ENCODE assay signal across 8 cellular contexts in the genomic region with DNA sequence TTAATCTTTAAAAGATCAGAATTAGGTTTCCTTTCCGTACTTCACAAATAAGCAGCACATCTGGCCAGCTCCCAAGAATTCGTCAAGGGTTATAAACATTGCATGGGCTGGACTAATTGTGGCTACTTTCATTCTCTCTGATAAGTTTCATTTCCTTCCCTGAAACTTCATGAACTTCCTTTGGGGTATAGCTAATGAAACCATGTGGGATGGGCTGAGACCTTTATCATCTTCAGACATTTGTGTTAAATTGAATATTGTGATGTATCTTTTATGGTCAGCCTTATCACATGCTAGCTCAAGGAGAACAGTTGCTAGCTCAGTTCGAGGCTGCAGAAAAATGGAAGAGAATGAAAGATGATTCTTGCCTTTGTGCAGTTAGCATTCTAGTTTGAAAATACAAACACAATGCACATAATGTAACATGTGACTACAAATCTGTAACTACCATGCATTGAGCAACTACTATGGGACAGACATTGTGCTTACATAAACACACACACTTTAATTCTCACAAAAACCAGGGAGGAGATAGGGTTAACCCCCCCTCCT. TPM values are rescaled to one million over a fixed set of nuclear protein-coding genes. Genes with fewer than 3 reads are reported as not detected.
DNase-seq lines count a peak whose midpoint lies in the region; ATAC-seq and TF ChIP-seq lines count a peak whose summit lies in the region.

No MANE protein-coding gene starts in this region.

- peaks cover 19% of the 10 kb centered on the region for H3K4me1 Mint-ChIP-seq in T-helper 2 cell treated with Interferon-gamma antibody and Interleukin-4, amounts not matched to agents 5 μg/mL and 100 μg/mL, for 36 hours (ENCODE audit: low read depth)

- peak overlapping the region; percentile 77 for H3K4me3 Mint-ChIP-seq in T-helper 2 cell treated with Interferon-gamma antibody and Interleukin-4, amounts not matched to agents 5 μg/mL and 100 μg/mL, for 36 hours

- H3K9me3 Mint-ChIP-seq in T-helper 2 cell treated with Interferon-gamma antibody and Interleukin-4, amounts not matched to agents 5 μg/mL and 100 μg/mL, for 36 hours, result no peaks in the 10 kb centered on the region

- no peaks in the 10 kb centered on the region for H3K36me3 Mint-ChIP-seq in T-helper 2 cell treated with Interferon-gamma antibody and Interleukin-4, amounts not matched to agents 5 μg/mL and 100 μg/mL, for 36 hours (ENCODE audit: low read depth)

- H3K4me3 ChIP-seq in WI38 (ENCODE audit: low read depth, low read length), result peak overlapping the region; percentile 38

- in situ Hi-C loops in G401 (cut with HindIII; ENCODE audit: low sequenced_read_pairs), result no loop called here

- H3K27me3 Mint-ChIP-seq in T-helper 2 cell treated with Interferon-gamma antibody and Interleukin-4, amounts not matched to agents 5 μg/mL and 100 μg/mL, for 36 hours (ENCODE audit: low read depth), result peaks cover 64% of the 10 kb centered on the region

- no peak for TF ChIP-seq CTCF in WI38 (IDR thresholded peaks at IDR 0.05; ENCODE audit: low read depth, low read length)

- peak; percentile 37 for ATAC-seq in HG03108 (IDR thresholded peaks at IDR 0.05; ENCODE audit: unreplicated experiment)
- ATAC-seq in HG03439 (IDR thresholded peaks at IDR 0.05; ENCODE audit: unreplicated experiment), result no peak

- no peak for DNase-seq in T-helper 2 cell treated with Interferon-gamma antibody and Interleukin-4, amounts not matched to agents 5 μg/mL and 100 μg/mL, for 36 hours (ENCODE audit: low spot score)
- no peak for DNase-seq in T-helper 2 cell
- DNase-seq in kidney glomerular epithelial cell (lab: John Stamatoyannopoulos, UW), result peak; percentile 46
- no peak for DNase-seq in G401 (ENCODE audit: low spot score)
- no peak for DNase-seq in NCI-H510A treated with DMSO at 0.1 percent for 48 hours (lab: John Stamatoyannopoulos, UW)

- no peak overlapping the region for H3K27ac Mint-ChIP-seq in T-helper 2 cell treated with Interferon-gamma antibody and Interleukin-4, amounts not matched to agents 5 μg/mL and 100 μg/mL, for 36 hours

RNA-seq across cellular contexts. Expression of a gene that starts 1.7 kb away (rescaled TPM):
- not detected in 2 replicates for total RNA-seq in G401 (2014; rRNA removed; shearing (Covaris generic))
